In the genomic region with DNA sequence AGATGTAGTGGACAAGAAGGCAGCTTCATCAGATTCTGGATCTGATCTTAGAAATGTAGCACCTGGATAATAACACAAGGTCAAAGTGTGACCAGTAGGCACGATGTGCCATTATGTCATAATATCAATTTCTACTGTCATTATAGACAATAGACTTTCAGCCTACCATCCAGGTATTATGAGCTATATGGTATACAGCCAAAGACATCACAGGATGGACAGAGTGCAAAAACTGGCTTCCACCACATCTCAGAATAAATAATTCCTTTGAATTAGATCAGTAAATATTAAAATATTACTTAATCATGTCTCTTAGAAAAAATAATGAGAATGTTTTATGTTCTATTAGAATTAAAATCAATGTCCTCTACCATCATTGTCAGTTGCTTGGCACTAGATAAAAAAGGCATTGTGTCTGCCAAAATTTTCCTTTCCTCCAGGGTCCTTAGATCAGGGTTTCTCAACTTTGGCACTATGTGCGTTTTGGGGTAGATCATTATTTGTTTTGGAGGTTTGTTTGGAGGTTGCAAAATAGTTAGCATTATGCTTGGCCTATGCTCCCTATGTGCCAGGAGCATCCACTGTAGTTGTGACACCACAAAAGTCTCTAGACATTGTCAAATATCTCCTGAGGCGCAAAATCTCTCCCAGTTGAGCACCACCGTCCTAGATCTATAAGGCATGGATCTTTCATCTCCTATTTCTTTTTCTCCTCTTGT, we compare ENCODE assay signal across 37 cellular contexts.
"Had no signal": no experiment of that assay in that cellular context is flagged by ENCODE, and none has a peak within 500 bp of the region (broad histone marks: within the 10 kb centered on the region; RNA-seq: fewer than 3 reads in every experiment).

No MANE protein-coding gene starts in this region.

- H3K27ac ChIP-seq: brain microvascular endothelial cell, cardiac muscle cell, PC-9, RWPE1, WERI-Rb-1 had no signal

- H3K27ac Mint-ChIP-seq: activated CD4-positive, alpha-beta memory T cell treated with anti-CD3 and anti-CD28 coated beads, Interleukin-2, amount 10 ng/mL, durations not matched to agents 7 days and 5 days; activated CD8-positive, alpha-beta memory T cell treated with anti-CD3 and anti-CD28 coated beads, Interleukin-2, amount 10 ng/mL, durations not matched to agents 7 days and 5 days; activated naive CD4-positive, alpha-beta T cell treated with anti-CD3 and anti-CD28 coated beads, Interleukin-2, amount 10 ng/mL, durations not matched to agents 7 days and 5 days; activated naive CD8-positive, alpha-beta T cell; activated naive CD8-positive, alpha-beta T cell treated with anti-CD3 and anti-CD28 coated beads, Interleukin-2, amount 50 U/mL, for 24 hours; T-cell had no signal

- H3K27me3 ChIP-seq: brain microvascular endothelial cell, cardiac muscle cell, MG63 had no signal

- DNase-seq: activated CD4-positive, alpha-beta memory T cell treated with anti-CD3 and anti-CD28 coated beads, Interleukin-2, amount 10 ng/mL, durations not matched to agents 7 days and 5 days; activated CD4-positive, alpha-beta T cell treated with anti-CD3 and anti-CD28 coated beads for 1 hour; activated CD4-positive, alpha-beta T cell treated with anti-CD3 and anti-CD28 coated beads for 48 hours; activated CD4-positive, CD25-positive, alpha-beta regulatory T cell; activated CD8-positive, alpha-beta memory T cell treated with anti-CD3 and anti-CD28 coated beads for 24 hours; activated CD8-positive, alpha-beta memory T cell treated with anti-CD3 and anti-CD28 coated beads, Interleukin-2, amount 10 ng/mL, durations not matched to agents 7 days and 5 days; activated CD8-positive, alpha-beta memory T cell treated with anti-CD3 and anti-CD28 coated beads, Interleukin-2, amount 50 U/mL, for 48 hours; activated effector memory CD4-positive, alpha-beta T cell treated with Interleukin-2 at 50 U/mL for 16 hours; activated naive CD4-positive, alpha-beta T cell treated with anti-CD3 and anti-CD28 coated beads, Interleukin-2, amount 10 ng/mL, durations not matched to agents 7 days and 5 days; activated naive CD8-positive, alpha-beta T cell treated with anti-CD3 and anti-CD28 coated beads, Interleukin-2, amount 50 U/mL, for 24 hours; activated T-cell treated with anti-CD3 and anti-CD28 coated beads, Interleukin-2, amount 50 U/mL, for 48 hours; anterior cingulate cortex; brain microvascular endothelial cell; Karpas-422; KBM-7; MG63; NCI-H1048; NCI-H1105 treated with DMSO at 0.1 percent for 48 hours; NCI-H1436 treated with DMSO at 0.1 percent for 48 hours; NCI-H1694 treated with DMSO at 0.1 percent for 48 hours; NCI-H2029; NCI-H345; NCI-H524 treated with DMSO at 0.1 percent for 48 hours; NK-92 treated with Interleukin-12 subunit alpha and Interleukin-12 subunit beta, amount 100 ng/mL, for 24 hours; PC-9; SIG-M5; T-cell; T-helper 2 cell; T-helper 9 cell; WERI-Rb-1 had no signal

- H3K36me3 Mint-ChIP-seq: activated CD8-positive, alpha-beta memory T cell treated with anti-CD3 and anti-CD28 coated beads, Interleukin-2, amount 10 ng/mL, durations not matched to agents 7 days and 5 days; activated naive CD4-positive, alpha-beta T cell treated with anti-CD3 and anti-CD28 coated beads, Interleukin-2, amount 10 ng/mL, durations not matched to agents 7 days and 5 days; T-cell had no signal

- H3K4me1 Mint-ChIP-seq: activated CD4-positive, alpha-beta memory T cell treated with anti-CD3 and anti-CD28 coated beads, Interleukin-2, amount 10 ng/mL, durations not matched to agents 7 days and 5 days; activated naive CD4-positive, alpha-beta T cell treated with anti-CD3 and anti-CD28 coated beads, Interleukin-2, amount 10 ng/mL, durations not matched to agents 7 days and 5 days; activated naive CD8-positive, alpha-beta T cell treated with anti-CD3 and anti-CD28 coated beads, Interleukin-2, amount 50 U/mL, for 24 hours; central memory CD8-positive, alpha-beta T cell; T-cell had no signal

- H3K4me3 ChIP-seq: cardiac muscle cell, MG63, PC-9 had no signal

- H3K4me2 ChIP-seq: PC-9 had no signal

- H3K4me3 Mint-ChIP-seq: activated CD4-positive, alpha-beta memory T cell treated with anti-CD3 and anti-CD28 coated beads, Interleukin-2, amount 10 ng/mL, durations not matched to agents 7 days and 5 days; activated CD8-positive, alpha-beta memory T cell treated with anti-CD3 and anti-CD28 coated beads, Interleukin-2, amount 10 ng/mL, durations not matched to agents 7 days and 5 days; activated naive CD4-positive, alpha-beta T cell treated with anti-CD3 and anti-CD28 coated beads, Interleukin-2, amount 10 ng/mL, durations not matched to agents 7 days and 5 days; activated naive CD8-positive, alpha-beta T cell; activated naive CD8-positive, alpha-beta T cell treated with anti-CD3 and anti-CD28 coated beads, Interleukin-2, amount 50 U/mL, for 24 hours; central memory CD8-positive, alpha-beta T cell; T-cell had no signal

- ATAC-seq: activated CD8-positive, alpha-beta memory T cell treated with anti-CD3 and anti-CD28 coated beads, Interleukin-2, amount 10 ng/mL, durations not matched to agents 7 days and 5 days; activated naive CD8-positive, alpha-beta T cell treated with anti-CD3 and anti-CD28 coated beads, Interleukin-2, amount 50 U/mL, for 24 hours; Right ventricle myocardium inferior; SK-N-SH treated with all-trans-retinoic acid at 6 μM for 48 hours; T-cell had no signal

- H3K27me3 Mint-ChIP-seq: activated CD4-positive, alpha-beta memory T cell treated with anti-CD3 and anti-CD28 coated beads, Interleukin-2, amount 10 ng/mL, durations not matched to agents 7 days and 5 days; activated CD8-positive, alpha-beta memory T cell treated with anti-CD3 and anti-CD28 coated beads, Interleukin-2, amount 10 ng/mL, durations not matched to agents 7 days and 5 days; activated naive CD4-positive, alpha-beta T cell treated with anti-CD3 and anti-CD28 coated beads, Interleukin-2, amount 10 ng/mL, durations not matched to agents 7 days and 5 days; activated naive CD8-positive, alpha-beta T cell; activated naive CD8-positive, alpha-beta T cell treated with anti-CD3 and anti-CD28 coated beads, Interleukin-2, amount 50 U/mL, for 24 hours; central memory CD8-positive, alpha-beta T cell; T-cell had no signal

- H3K9me3 Mint-ChIP-seq: activated CD4-positive, alpha-beta memory T cell treated with anti-CD3 and anti-CD28 coated beads, Interleukin-2, amount 10 ng/mL, durations not matched to agents 7 days and 5 days; activated naive CD4-positive, alpha-beta T cell treated with anti-CD3 and anti-CD28 coated beads, Interleukin-2, amount 10 ng/mL, durations not matched to agents 7 days and 5 days; central memory CD8-positive, alpha-beta T cell; T-cell had no signal

- H3K36me3 ChIP-seq: brain microvascular endothelial cell, cardiac muscle cell, MG63, WERI-Rb-1 had no signal

- FAIRE-seq: RCC 7860 had no signal

- H3K9me3 ChIP-seq: MG63 had no signal

- H2AFZ ChIP-seq: PC-9 had no signal
